Comparison of ENCODE assay signal across 8 cellular contexts in the genomic region with DNA sequence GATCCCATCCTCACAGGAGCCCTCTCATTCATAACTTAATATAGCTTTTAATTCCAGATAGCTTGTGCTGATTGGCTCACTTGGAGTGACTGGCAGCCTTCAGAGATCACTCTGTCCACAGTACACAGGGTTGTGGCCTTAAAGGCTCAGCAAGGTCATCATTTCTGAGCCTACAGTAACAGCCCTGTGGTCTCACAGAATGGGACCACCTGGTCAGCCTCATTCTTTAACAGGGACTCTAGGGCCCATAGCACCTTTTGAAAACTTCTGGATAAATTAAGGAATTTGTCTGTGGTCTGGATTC. TPM values are rescaled to one million over a fixed set of nuclear protein-coding genes. Genes with fewer than 3 reads are reported as not detected.
DNase-seq lines count a peak whose midpoint lies in the region; ATAC-seq lines count a peak whose summit lies in the region.

No MANE protein-coding gene starts in this region.

- H3K4me3 ChIP-seq in iPS-18c (ENCODE audit: insufficient read depth, low read depth, low read length) = peak overlapping the region; percentile 10; the same call in 1 of the 2 replicates

- peak overlapping the region; percentile 91 for H3K27ac Mint-ChIP-seq in activated T-helper 2 cell treated with anti-CD3 and anti-CD28 coated beads, Interferon-gamma antibody, Interleukin-2, Interleukin-4, amounts not matched to agents 10 μg/mL and 5 μg/mL and 100 μg/mL, durations not matched to agents 14 hours and 24 hours and 36 hours
- peak overlapping the region; percentile 90 for H3K27ac Mint-ChIP-seq in stimulated activated naive B cell treated with anti-CD40 and anti-IgM and Interleukin-4, amounts not matched to agents 10 μg/mL and 1 μg/mL and 100 μg/mL, for 72 hours

- no peaks in the 10 kb centered on the region for H3K27me3 Mint-ChIP-seq in activated T-helper 2 cell treated with anti-CD3 and anti-CD28 coated beads, Interferon-gamma antibody, Interleukin-2, Interleukin-4, amounts not matched to agents 10 μg/mL and 5 μg/mL and 100 μg/mL, durations not matched to agents 14 hours and 24 hours and 36 hours (ENCODE audit: low read depth)
- H3K27me3 Mint-ChIP-seq in stimulated activated naive B cell treated with anti-CD40 and anti-IgM and Interleukin-4, amounts not matched to agents 10 μg/mL and 1 μg/mL and 100 μg/mL, for 72 hours = no peaks in the 10 kb centered on the region

- intact Hi-C loops in activated T-helper 2 cell treated with anti-CD3 and anti-CD28 coated beads, Interferon-gamma antibody, Interleukin-2, Interleukin-4, amounts not matched to agents 10 μg/mL and 5 μg/mL and 100 μg/mL, durations not matched to agents 14 hours and 24 hours and 36 hours (cut with micrococcal nuclease) = no loop called here

- DNase-seq in NCI-H2227 (lab: John Stamatoyannopoulos, UW; ENCODE audit: unreplicated experiment) = peak; percentile 29
- DNase-seq in NCI-H2227 treated with DMSO at 0.1 percent for 48 hours (lab: John Stamatoyannopoulos, UW) = no peak
- DNase-seq in activated T-helper 2 cell treated with anti-CD3 and anti-CD28 coated beads, Interferon-gamma antibody, Interleukin-2, Interleukin-4, amounts not matched to agents 10 μg/mL and 5 μg/mL and 100 μg/mL, durations not matched to agents 14 hours and 24 hours and 36 hours (ENCODE audit: low spot score) = no peak
- DNase-seq in stimulated activated naive B cell treated with anti-CD40 and anti-IgM and Interleukin-4, amounts not matched to agents 10 μg/mL and 1 μg/mL and 100 μg/mL, for 72 hours = peak; percentile 33
- DNase-seq in GM03348 (ENCODE audit: low spot score) = no peak
- DNase-seq in amygdala (lab: John Stamatoyannopoulos, UW) = no peak
- DNase-seq in midbrain (lab: John Stamatoyannopoulos, UW) = no peak

- ATAC-seq in stimulated activated naive B cell treated with anti-CD40 and anti-IgM and Interleukin-4, amounts not matched to agents 10 μg/mL and 1 μg/mL and 100 μg/mL, for 72 hours (replicated peaks) = peak; percentile 16 to 24

- H3K9me3 ChIP-seq in iPS-18c (ENCODE audit: control insufficient read depth, insufficient read depth, low read length) = peaks cover 25% of the 10 kb centered on the region

- H3K36me3 Mint-ChIP-seq in activated T-helper 2 cell treated with anti-CD3 and anti-CD28 coated beads, Interferon-gamma antibody, Interleukin-2, Interleukin-4, amounts not matched to agents 10 μg/mL and 5 μg/mL and 100 μg/mL, durations not matched to agents 14 hours and 24 hours and 36 hours (ENCODE audit: low read depth) = no peaks in the 10 kb centered on the region
- H3K36me3 Mint-ChIP-seq in stimulated activated naive B cell treated with anti-CD40 and anti-IgM and Interleukin-4, amounts not matched to agents 10 μg/mL and 1 μg/mL and 100 μg/mL, for 72 hours = peaks cover 11 to 12% of the 10 kb centered on the region in 2 donors

- peaks cover 62% of the 10 kb centered on the region for H3K4me1 Mint-ChIP-seq in activated T-helper 2 cell treated with anti-CD3 and anti-CD28 coated beads, Interferon-gamma antibody, Interleukin-2, Interleukin-4, amounts not matched to agents 10 μg/mL and 5 μg/mL and 100 μg/mL, durations not matched to agents 14 hours and 24 hours and 36 hours (ENCODE audit: low read depth)
- peaks cover 38 to 63% of the 10 kb centered on the region in 2 donors for H3K4me1 Mint-ChIP-seq in stimulated activated naive B cell treated with anti-CD40 and anti-IgM and Interleukin-4, amounts not matched to agents 10 μg/mL and 1 μg/mL and 100 μg/mL, for 72 hours

- no peak overlapping the region for H3K4me3 Mint-ChIP-seq in activated T-helper 2 cell treated with anti-CD3 and anti-CD28 coated beads, Interferon-gamma antibody, Interleukin-2, Interleukin-4, amounts not matched to agents 10 μg/mL and 5 μg/mL and 100 μg/mL, durations not matched to agents 14 hours and 24 hours and 36 hours (ENCODE audit: low read depth)
- H3K4me3 Mint-ChIP-seq in stimulated activated naive B cell treated with anti-CD40 and anti-IgM and Interleukin-4, amounts not matched to agents 10 μg/mL and 1 μg/mL and 100 μg/mL, for 72 hours = peak overlapping the region in 1 of 2 donors; percentile 49

- H3K9me3 Mint-ChIP-seq in activated T-helper 2 cell treated with anti-CD3 and anti-CD28 coated beads, Interferon-gamma antibody, Interleukin-2, Interleukin-4, amounts not matched to agents 10 μg/mL and 5 μg/mL and 100 μg/mL, durations not matched to agents 14 hours and 24 hours and 36 hours = no peaks in the 10 kb centered on the region
- peaks cover 9 to 13% of the 10 kb centered on the region in 2 donors for H3K9me3 Mint-ChIP-seq in stimulated activated naive B cell treated with anti-CD40 and anti-IgM and Interleukin-4, amounts not matched to agents 10 μg/mL and 1 μg/mL and 100 μg/mL, for 72 hours

RNA-seq across cellular contexts. Expression of a gene that starts 51.3 kb away (rescaled TPM):
- total RNA-seq in activated T-helper 2 cell treated with anti-CD3 and anti-CD28 coated beads, Interferon-gamma antibody, Interleukin-2, Interleukin-4, amounts not matched to agents 10 μg/mL and 5 μg/mL and 100 μg/mL, durations not matched to agents 14 hours and 24 hours and 36 hours = 114 TPM in 2 replicates

Comparison
In these comparisons a context has a peak if more than half of its experiments do, and no peak if none do; other contexts are left out.
1. DNase-seq: peak in NCI-H2227 (single experiment) and stimulated activated naive B cell treated with anti-CD40 and anti-IgM and Interleukin-4, amounts not matched to agents 10 μg/mL and 1 μg/mL and 100 μg/mL, for 72 hours (single experiment); none in NCI-H2227 treated with DMSO at 0.1 percent for 48 hours (single experiment), activated T-helper 2 cell treated with anti-CD3 and anti-CD28 coated beads, Interferon-gamma antibody, Interleukin-2, Interleukin-4, amounts not matched to agents 10 μg/mL and 5 μg/mL and 100 μg/mL, durations not matched to agents 14 hours and 24 hours and 36 hours (single experiment), GM03348 (single experiment), amygdala (0 of 56) and midbrain (single experiment).